ENCODE assay signal across 1 cellular context in genomic region chr4:95000076-95000648, GRCh38.
TF ChIP-seq lines count a peak whose summit lies in the region.

No MANE protein-coding gene starts in this region.

TF ChIP-seq in GM23338, 12 proteins besides CTCF, POLR2A, EP300 and RAD21 (continued from another document):
- no peak for TF ChIP-seq ZNF462 (CRISPR knock-in tag; IDR thresholded peaks at IDR 0.05)
- no peak for TF ChIP-seq EZH2phosphoT487 (IDR thresholded peaks at IDR 0.05; ENCODE audit: unreplicated experiment)
- TF ChIP-seq ZNF114 (CRISPR knock-in tag; IDR thresholded peaks at IDR 0.05) = no peak
- TF ChIP-seq JUNB (IDR thresholded peaks at IDR 0.05; ENCODE audit: unreplicated experiment) = no peak
- TF ChIP-seq POLR2AphosphoS5 (IDR thresholded peaks at IDR 0.05; ENCODE audit: low read depth) = no peak
TF ChIP-seq in GM23338: peak in this region for 0.
